12 cellular contexts compared by ENCODE assay signal in the genomic region with DNA sequence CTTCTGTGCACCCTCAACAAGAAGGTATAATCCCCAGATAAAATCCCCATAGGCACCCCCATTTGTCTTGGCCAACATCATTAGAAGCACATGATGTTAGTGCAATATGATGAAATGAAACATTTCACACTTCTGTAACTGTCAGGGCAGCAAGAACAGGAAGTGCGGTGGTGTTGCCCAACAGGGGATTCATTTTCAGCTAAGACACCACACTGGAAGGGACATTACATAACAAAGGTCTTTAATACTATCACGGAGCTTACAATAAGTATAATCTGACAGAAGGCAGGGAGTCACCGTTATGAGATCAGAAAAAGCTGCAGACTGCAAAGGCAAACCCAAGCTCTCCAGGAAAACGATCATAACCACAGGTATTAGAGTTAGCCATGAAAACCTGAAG. TPM values are rescaled to one million over a fixed set of nuclear protein-coding genes. Genes with fewer than 3 reads are reported as not detected.
DNase-seq lines count a peak whose midpoint lies in the region; ATAC-seq lines count a peak whose summit lies in the region.
"Had no signal": no experiment of that assay in that cellular context is flagged by ENCODE, and none has a peak within 500 bp of the region (broad histone marks: within the 10 kb centered on the region; RNA-seq: fewer than 3 reads in every experiment).

No MANE protein-coding gene starts in this region.

- H3K79me2 ChIP-seq in trophoblast cell (ENCODE audit: control insufficient read depth, insufficient read depth, low read length, poor library complexity), result no peaks in the 10 kb centered on the region

- no peak overlapping the region for H4K12ac ChIP-seq in trophoblast cell (ENCODE audit: low read depth, low read length)

- no peak overlapping the region for H4K91ac ChIP-seq in trophoblast cell (ENCODE audit: low read depth, low read length)

- H2AFZ ChIP-seq in trophoblast cell (ENCODE audit: insufficient read depth, low read length, poor library complexity), result no peak overlapping the region

- no peak overlapping the region for H3K23ac ChIP-seq in trophoblast cell (ENCODE audit: low read length)

- no peak overlapping the region for H3K4me3 Mint-ChIP-seq in dendritic cell treated with granulocyte-macrophage colony-stimulating factor and Interleukin-4, amounts not matched to agents 40 ng/mL and 50 ng/mL, for 4 days

- H3K4me2 ChIP-seq in trophoblast cell (ENCODE audit: low read length), result no peak overlapping the region
- H3K4me2 ChIP-seq: KMS-11 had no signal

- no peak overlapping the region for H2BK120ac ChIP-seq in trophoblast cell (ENCODE audit: insufficient read depth, low read length, poor library complexity)

- no peaks in the 10 kb centered on the region for H3K79me1 ChIP-seq in trophoblast cell (ENCODE audit: low read length)

- peaks cover 0 to 8% of the 10 kb centered on the region in 2 experiments for H3K36me3 ChIP-seq in trophoblast cell (ENCODE audit: control insufficient read depth in 1 of 2, insufficient read depth in 2 of 2, low read length in 2 of 2)

- H3K4me1 ChIP-seq in trophoblast cell (ENCODE audit: control insufficient read depth in 1 of 2, insufficient read depth in 2 of 2, low read length in 2 of 2), result peaks cover 0 to 2% of the 10 kb centered on the region in 2 experiments

- H3K4ac ChIP-seq in trophoblast cell (ENCODE audit: low read depth, low read length), result no peak overlapping the region

- H3K27me3 Mint-ChIP-seq in dendritic cell treated with granulocyte-macrophage colony-stimulating factor and Interleukin-4, amounts not matched to agents 40 ng/mL and 50 ng/mL, for 4 days, result no peaks in the 10 kb centered on the region

- H2AK5ac ChIP-seq in trophoblast cell (ENCODE audit: low read length), result no peak overlapping the region

- peaks cover 2% of the 10 kb centered on the region for H3K9me3 ChIP-seq in trophoblast cell (ENCODE audit: insufficient read depth, low read depth, low read length)

- no peaks in the 10 kb centered on the region for H3K27me3 ChIP-seq in trophoblast cell (ENCODE audit: insufficient read depth, low read length)

- DNase-seq in NCI-H460 (ENCODE audit: extremely low read depth, low read depth) (peak; percentile 3), trophoblast cell (peak; percentile 13 to 32), NCI-H1048 (lab: John Stamatoyannopoulos, UW) (no peak)
- DNase-seq: activated CD4-positive, CD25-positive, alpha-beta regulatory T cell; EL; NCI-H526 treated with DMSO at 0.1 percent for 48 hours had no signal

- ATAC-seq in GM19023 (IDR thresholded peaks at IDR 0.05; ENCODE audit: unreplicated experiment), result no peak
- no peak for ATAC-seq in HG03469 (IDR thresholded peaks at IDR 0.05; ENCODE audit: unreplicated experiment)

- peaks cover 62% of the 10 kb centered on the region for H3K4me1 Mint-ChIP-seq in dendritic cell treated with granulocyte-macrophage colony-stimulating factor and Interleukin-4, amounts not matched to agents 40 ng/mL and 50 ng/mL, for 4 days (ENCODE audit: low read depth)

- WGBS in trophoblast cell (ENCODE audit: extremely low coverage, insufficient coverage, insufficient read length), result no CpG with 5 or more reads among the region's 4 CpGs

- no peak overlapping the region for H4K8ac ChIP-seq in trophoblast cell (ENCODE audit: low read depth, low read length)

- H2BK12ac ChIP-seq in trophoblast cell (ENCODE audit: low read length), result no peak overlapping the region

- no peak overlapping the region for H3K14ac ChIP-seq in trophoblast cell (ENCODE audit: low read length)

- no peak overlapping the region for H3K18ac ChIP-seq in trophoblast cell (ENCODE audit: low read length)

- no peak overlapping the region for H3K27ac ChIP-seq in trophoblast cell (ENCODE audit: low read depth, low read length)
- H3K27ac ChIP-seq: KMS-11 had no signal

- H3K9me3 Mint-ChIP-seq in dendritic cell treated with granulocyte-macrophage colony-stimulating factor and Interleukin-4, amounts not matched to agents 40 ng/mL and 50 ng/mL, for 4 days, result peaks cover 7% of the 10 kb centered on the region

- intact Hi-C loops in dendritic cell treated with granulocyte-macrophage colony-stimulating factor and Interleukin-4, amounts not matched to agents 40 ng/mL and 50 ng/mL, for 4 days (cut with micrococcal nuclease), result no loop called here

- H2BK5ac ChIP-seq in trophoblast cell (ENCODE audit: low read depth, low read length, poor library complexity), result no peak overlapping the region

- H3K9ac ChIP-seq in trophoblast cell (ENCODE audit: low read length), result no peak overlapping the region
- H3K9ac ChIP-seq: KMS-11 had no signal

- no peak overlapping the region for H3K4me3 ChIP-seq in trophoblast cell (ENCODE audit: low read depth, low read length)

- H3K36me3 Mint-ChIP-seq in dendritic cell treated with granulocyte-macrophage colony-stimulating factor and Interleukin-4, amounts not matched to agents 40 ng/mL and 50 ng/mL, for 4 days (ENCODE audit: low read depth), result peaks cover 28% of the 10 kb centered on the region

- peak overlapping the region; percentile 72 for H3K27ac Mint-ChIP-seq in dendritic cell treated with granulocyte-macrophage colony-stimulating factor and Interleukin-4, amounts not matched to agents 40 ng/mL and 50 ng/mL, for 4 days

RNA-seq across cellular contexts. Expression of gene OR52W1, which starts 2.0 kb away (rescaled TPM):
- total RNA-seq in NCI-H460 (2014; rRNA removed; shearing (Covaris generic)), result not detected in 2 replicates
- not detected in 2 replicates for polyA plus RNA-seq in NCI-H460 (2014; cell fraction: nucleus; rRNA removed)
- not detected in 2 replicates for polyA plus RNA-seq in trophoblast cell (2013)
- total RNA-seq: aorta, urinary bladder had no signal
- polyA plus RNA-seq: aorta, urinary bladder had no signal

RNA-seq across cellular contexts. Expression of gene C11orf42, which starts 4.4 kb away (rescaled TPM):
- total RNA-seq in NCI-H460 (2014; rRNA removed; shearing (Covaris generic)), result not detected in 2 replicates
- not detected in 2 replicates for polyA plus RNA-seq in NCI-H460 (2014; cell fraction: nucleus; rRNA removed)
- polyA plus RNA-seq in trophoblast cell (2013), result not detected in 2 replicates
- total RNA-seq: aorta, urinary bladder had no signal
- polyA plus RNA-seq: aorta, urinary bladder had no signal

RNA-seq across cellular contexts. Expression of gene OR52B2, which starts 30.8 kb away (rescaled TPM):
- not detected in 2 replicates for total RNA-seq in NCI-H460 (2014; rRNA removed; shearing (Covaris generic))
- not detected in 2 replicates for polyA plus RNA-seq in NCI-H460 (2014; cell fraction: nucleus; rRNA removed)
- not detected in 2 replicates for polyA plus RNA-seq in trophoblast cell (2013)
- total RNA-seq: aorta, urinary bladder had no signal
- polyA plus RNA-seq: aorta, urinary bladder had no signal

RNA-seq across cellular contexts. Expression of gene FHIP1B, which starts 33.5 kb away (rescaled TPM):
- total RNA-seq in NCI-H460 (2014; rRNA removed; shearing (Covaris generic)), result 11.7 and 15.3 TPM in 2 replicates
- polyA plus RNA-seq in NCI-H460 (2014; cell fraction: nucleus; rRNA removed), result 32.4 and 44.7 TPM in 2 replicates
- polyA plus RNA-seq in trophoblast cell (2013), result 56.3 and 62.9 TPM in 2 replicates

RNA-seq across cellular contexts. Expression of gene CNGA4, which starts 37.9 kb away (rescaled TPM):
- not detected in 2 replicates for total RNA-seq in NCI-H460 (2014; rRNA removed; shearing (Covaris generic))
- not detected in 2 replicates for polyA plus RNA-seq in NCI-H460 (2014; cell fraction: nucleus; rRNA removed)
- 0.14 TPM in 2 replicates for polyA plus RNA-seq in trophoblast cell (2013)
- total RNA-seq: urinary bladder had no signal
